1 cellular context compared by ENCODE assay signal in the genomic region with DNA sequence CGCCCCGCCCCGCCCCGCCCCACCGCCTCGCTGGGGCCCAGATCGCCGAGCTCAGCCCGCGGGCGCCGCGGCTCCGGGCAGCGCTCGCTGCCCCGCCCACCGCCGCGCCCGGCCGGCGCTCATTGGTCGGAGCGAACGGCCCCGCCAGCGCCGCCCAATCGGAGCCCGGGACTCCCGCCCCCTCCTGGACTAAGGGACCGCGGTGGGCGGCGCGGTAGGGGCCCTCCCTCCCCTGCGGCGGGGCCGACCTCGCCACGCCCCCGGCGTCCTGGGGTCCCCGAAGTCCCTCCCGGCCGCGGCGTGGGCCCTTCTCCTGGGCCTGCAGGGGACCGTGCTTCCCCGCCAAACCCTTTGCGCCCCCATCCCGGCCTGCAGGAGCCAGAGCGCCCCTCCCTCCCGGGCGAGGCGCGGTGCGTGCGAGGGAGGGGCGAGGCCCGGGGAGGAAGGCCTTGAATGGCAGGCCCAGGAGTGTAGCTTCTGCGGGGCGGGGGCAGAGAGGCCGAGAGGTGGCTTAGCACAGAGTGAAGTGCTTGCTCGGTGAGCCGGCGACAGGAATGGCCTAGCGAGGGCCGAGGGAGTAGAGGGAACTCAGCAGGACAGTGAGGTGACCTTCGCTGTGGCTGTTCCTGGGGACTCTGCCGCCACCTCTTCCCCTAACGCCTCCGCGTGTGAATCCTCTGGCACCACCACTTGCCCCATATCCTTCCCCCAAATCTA.
A peak's percentile ranks its signal among the peaks of the same experiment; 100 is the strongest.
TF ChIP-seq lines count a peak whose summit lies in the region.

A gene (minus strand): TSS at position 51 of the 717 bp plus-strand sequence. CDS start 7,366 bp downstream, outside the sequence.

TF ChIP-seq in HepG2, 621 proteins besides CTCF, POLR2A, EP300 and RAD21 (continued from another document and continues in another):
- TF ChIP-seq TAF1 (CRISPR knock-in tag; IDR thresholded peaks at IDR 0.05) (peak; percentile 38; the same call in 1 of the 2 replicates), CAMTA2 (CRISPR knock-in tag; IDR thresholded peaks at IDR 0.05; ENCODE audit: borderline replicate concordance) (peak; percentile 20; the same call in 1 of the 2 replicates), GABPB1 (CRISPR knock-in tag; IDR thresholded peaks at IDR 0.05) (peak; percentile 70; the same call in 1 of the 2 replicates), HNRNPLL (IDR thresholded peaks at IDR 0.05; ENCODE audit: low read depth, low read length, poor library complexity, severe bottlenecking) (peak; percentile 53), ZNF44 (CRISPR knock-in tag; IDR thresholded peaks at IDR 0.05) (no peak), ZNF775 (CRISPR knock-in tag; IDR thresholded peaks at IDR 0.05; ENCODE audit: borderline replicate concordance) (no peak), RARA (CRISPR knock-in tag; IDR thresholded peaks at IDR 0.05) (peak; percentile 46; the same call in 1 of the 2 replicates), TBL1XR1 (IDR thresholded peaks at IDR 0.05; ENCODE audit: borderline replicate concordance, low read length, partially characterized antibody) (no peak), NR2F2 (IDR thresholded peaks at IDR 0.05; ENCODE audit: borderline replicate concordance, low read depth) (no peak), ATF1 (CRISPR knock-in tag; IDR thresholded peaks at IDR 0.05) (no peak), NFYC (CRISPR knock-in tag; IDR thresholded peaks at IDR 0.05) (peak; percentile 74), TCF12 (IDR thresholded peaks at IDR 0.05) (no peak), TCF12 (CRISPR knock-in tag; IDR thresholded peaks at IDR 0.05) (no peak), ZNF782 (CRISPR knock-in tag; IDR thresholded peaks at IDR 0.05; ENCODE audit: borderline replicate concordance) (0 out of 2 replicates have a peak, but pooled peaks have one; percentile 22), ZNF432 (CRISPR knock-in tag; IDR thresholded peaks at IDR 0.05; ENCODE audit: borderline replicate concordance) (no peak), ZSCAN30 (CRISPR knock-in tag; IDR thresholded peaks at IDR 0.05) (no peak), SAFB2 (CRISPR knock-in tag; IDR thresholded peaks at IDR 0.05; ENCODE audit: borderline replicate concordance, low read depth) (no peak), HOXA3 (CRISPR knock-in tag; IDR thresholded peaks at IDR 0.05) (0 out of 2 replicates have a peak, but pooled peaks have one; percentile 47), SIN3B (IDR thresholded peaks at IDR 0.05; ENCODE audit: low read length) (no peak), MED1 (CRISPR knock-in tag; IDR thresholded peaks at IDR 0.05) (no peak), ZBTB42 (CRISPR knock-in tag; IDR thresholded peaks at IDR 0.05) (no peak), ATF7-NPFF (CRISPR knock-in tag; IDR thresholded peaks at IDR 0.05; ENCODE audit: low read depth) (no peak; the same call in 1 of the 2 replicates)
- TF ChIP-seq, protein P1, sequence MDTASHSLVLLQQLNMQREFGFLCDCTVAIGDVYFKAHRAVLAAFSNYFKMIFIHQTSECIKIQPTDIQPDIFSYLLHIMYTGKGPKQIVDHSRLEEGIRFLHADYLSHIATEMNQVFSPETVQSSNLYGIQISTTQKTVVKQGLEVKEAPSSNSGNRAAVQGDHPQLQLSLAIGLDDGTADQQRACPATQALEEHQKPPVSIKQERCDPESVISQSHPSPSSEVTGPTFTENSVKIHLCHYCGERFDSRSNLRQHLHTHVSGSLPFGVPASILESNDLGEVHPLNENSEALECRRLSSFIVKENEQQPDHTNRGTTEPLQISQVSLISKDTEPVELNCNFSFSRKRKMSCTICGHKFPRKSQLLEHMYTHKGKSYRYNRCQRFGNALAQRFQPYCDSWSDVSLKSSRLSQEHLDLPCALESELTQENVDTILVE (CRISPR knock-in tag; IDR thresholded peaks at IDR 0.05), result no peak
- TF ChIP-seq, protein P2, sequence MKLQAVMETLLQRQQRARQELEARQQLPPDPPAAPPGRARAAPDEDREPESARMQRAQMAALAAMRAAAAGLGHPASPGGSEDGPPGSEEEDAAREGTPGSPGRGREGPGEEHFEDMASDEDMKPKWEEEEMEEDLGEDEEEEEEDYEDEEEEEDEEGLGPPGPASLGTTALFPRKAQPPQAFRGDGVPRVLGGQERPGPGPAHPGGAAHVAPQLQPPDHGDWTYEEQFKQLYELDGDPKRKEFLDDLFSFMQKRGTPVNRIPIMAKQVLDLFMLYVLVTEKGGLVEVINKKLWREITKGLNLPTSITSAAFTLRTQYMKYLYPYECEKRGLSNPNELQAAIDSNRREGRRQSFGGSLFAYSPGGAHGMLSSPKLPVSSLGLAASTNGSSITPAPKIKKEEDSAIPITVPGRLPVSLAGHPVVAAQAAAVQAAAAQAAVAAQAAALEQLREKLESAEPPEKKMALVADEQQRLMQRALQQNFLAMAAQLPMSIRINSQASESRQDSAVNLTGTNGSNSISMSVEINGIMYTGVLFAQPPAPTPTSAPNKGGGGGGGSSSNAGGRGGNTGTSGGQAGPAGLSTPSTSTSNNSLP (IDR thresholded peaks at IDR 0.05; ENCODE audit: low read depth, low read length), result no peak
- TF ChIP-seq, protein P3, sequence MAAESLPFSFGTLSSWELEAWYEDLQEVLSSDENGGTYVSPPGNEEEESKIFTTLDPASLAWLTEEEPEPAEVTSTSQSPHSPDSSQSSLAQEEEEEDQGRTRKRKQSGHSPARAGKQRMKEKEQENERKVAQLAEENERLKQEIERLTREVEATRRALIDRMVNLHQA (CRISPR knock-in tag; IDR thresholded peaks at IDR 0.05), result no peak
- TF ChIP-seq, protein P4, sequence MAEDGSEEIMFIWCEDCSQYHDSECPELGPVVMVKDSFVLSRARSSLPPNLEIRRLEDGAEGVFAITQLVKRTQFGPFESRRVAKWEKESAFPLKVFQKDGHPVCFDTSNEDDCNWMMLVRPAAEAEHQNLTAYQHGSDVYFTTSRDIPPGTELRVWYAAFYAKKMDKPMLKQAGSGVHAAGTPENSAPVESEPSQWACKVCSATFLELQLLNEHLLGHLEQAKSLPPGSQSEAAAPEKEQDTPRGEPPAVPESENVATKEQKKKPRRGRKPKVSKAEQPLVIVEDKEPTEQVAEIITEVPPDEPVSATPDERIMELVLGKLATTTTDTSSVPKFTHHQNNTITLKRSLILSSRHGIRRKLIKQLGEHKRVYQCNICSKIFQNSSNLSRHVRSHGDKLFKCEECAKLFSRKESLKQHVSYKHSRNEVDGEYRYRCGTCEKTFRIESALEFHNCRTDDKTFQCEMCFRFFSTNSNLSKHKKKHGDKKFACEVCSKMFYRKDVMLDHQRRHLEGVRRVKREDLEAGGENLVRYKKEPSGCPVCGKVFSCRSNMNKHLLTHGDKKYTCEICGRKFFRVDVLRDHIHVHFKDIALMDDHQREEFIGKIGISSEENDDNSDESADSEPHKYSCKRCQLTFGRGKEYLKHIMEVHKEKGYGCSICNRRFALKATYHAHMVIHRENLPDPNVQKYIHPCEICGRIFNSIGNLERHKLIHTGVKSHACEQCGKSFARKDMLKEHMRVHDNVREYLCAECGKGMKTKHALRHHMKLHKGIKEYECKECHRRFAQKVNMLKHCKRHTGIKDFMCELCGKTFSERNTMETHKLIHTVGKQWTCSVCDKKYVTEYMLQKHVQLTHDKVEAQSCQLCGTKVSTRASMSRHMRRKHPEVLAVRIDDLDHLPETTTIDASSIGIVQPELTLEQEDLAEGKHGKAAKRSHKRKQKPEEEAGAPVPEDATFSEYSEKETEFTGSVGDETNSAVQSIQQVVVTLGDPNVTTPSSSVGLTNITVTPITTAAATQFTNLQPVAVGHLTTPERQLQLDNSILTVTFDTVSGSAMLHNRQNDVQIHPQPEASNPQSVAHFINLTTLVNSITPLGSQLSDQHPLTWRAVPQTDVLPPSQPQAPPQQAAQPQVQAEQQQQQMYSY (CRISPR knock-in tag; IDR thresholded peaks at IDR 0.05), result no peak
- TF ChIP-seq, protein P5, sequence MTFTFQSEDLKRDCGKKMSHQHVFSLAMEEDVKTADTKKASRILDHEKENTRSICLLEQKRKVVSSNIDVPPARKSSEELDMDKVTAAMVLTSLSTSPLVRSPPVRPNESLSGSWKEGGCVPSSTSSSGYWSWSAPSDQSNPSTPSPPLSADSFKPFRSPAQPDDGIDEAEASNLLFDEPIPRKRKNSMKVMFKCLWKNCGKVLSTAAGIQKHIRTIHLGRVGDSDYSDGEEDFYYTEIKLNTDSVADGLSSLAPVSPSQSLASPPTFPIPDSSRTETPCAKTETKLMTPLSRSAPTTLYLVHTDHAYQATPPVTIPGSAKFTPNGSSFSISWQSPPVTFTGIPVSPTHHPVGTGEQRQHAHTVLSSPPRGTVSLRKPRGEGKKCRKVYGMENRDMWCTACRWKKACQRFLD (CRISPR knock-in tag; IDR thresholded peaks at IDR 0.05; ENCODE audit: borderline replicate concordance), result 0 out of 2 replicates have a peak, but pooled peaks have one; percentile 14
- TF ChIP-seq, protein P6, sequence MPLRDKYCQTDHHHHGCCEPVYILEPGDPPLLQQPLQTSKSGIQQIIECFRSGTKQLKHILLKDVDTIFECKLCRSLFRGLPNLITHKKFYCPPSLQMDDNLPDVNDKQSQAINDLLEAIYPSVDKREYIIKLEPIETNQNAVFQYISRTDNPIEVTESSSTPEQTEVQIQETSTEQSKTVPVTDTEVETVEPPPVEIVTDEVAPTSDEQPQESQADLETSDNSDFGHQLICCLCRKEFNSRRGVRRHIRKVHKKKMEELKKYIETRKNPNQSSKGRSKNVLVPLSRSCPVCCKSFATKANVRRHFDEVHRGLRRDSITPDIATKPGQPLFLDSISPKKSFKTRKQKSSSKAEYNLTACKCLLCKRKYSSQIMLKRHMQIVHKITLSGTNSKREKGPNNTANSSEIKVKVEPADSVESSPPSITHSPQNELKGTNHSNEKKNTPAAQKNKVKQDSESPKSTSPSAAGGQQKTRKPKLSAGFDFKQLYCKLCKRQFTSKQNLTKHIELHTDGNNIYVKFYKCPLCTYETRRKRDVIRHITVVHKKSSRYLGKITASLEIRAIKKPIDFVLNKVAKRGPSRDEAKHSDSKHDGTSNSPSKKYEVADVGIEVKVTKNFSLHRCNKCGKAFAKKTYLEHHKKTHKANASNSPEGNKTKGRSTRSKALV (CRISPR knock-in tag; IDR thresholded peaks at IDR 0.05), result no peak
- TF ChIP-seq, protein P7, sequence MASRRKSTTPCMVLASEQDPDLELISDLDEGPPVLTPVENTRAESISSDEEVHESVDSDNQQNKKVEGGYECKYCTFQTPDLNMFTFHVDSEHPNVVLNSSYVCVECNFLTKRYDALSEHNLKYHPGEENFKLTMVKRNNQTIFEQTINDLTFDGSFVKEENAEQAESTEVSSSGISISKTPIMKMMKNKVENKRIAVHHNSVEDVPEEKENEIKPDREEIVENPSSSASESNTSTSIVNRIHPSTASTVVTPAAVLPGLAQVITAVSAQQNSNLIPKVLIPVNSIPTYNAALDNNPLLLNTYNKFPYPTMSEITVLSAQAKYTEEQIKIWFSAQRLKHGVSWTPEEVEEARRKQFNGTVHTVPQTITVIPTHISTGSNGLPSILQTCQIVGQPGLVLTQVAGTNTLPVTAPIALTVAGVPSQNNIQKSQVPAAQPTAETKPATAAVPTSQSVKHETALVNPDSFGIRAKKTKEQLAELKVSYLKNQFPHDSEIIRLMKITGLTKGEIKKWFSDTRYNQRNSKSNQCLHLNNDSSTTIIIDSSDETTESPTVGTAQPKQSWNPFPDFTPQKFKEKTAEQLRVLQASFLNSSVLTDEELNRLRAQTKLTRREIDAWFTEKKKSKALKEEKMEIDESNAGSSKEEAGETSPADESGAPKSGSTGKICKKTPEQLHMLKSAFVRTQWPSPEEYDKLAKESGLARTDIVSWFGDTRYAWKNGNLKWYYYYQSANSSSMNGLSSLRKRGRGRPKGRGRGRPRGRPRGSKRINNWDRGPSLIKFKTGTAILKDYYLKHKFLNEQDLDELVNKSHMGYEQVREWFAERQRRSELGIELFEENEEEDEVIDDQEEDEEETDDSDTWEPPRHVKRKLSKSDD (CRISPR knock-in tag; IDR thresholded peaks at IDR 0.05; ENCODE audit: low read depth), result no peak
- TF ChIP-seq, protein P8, sequence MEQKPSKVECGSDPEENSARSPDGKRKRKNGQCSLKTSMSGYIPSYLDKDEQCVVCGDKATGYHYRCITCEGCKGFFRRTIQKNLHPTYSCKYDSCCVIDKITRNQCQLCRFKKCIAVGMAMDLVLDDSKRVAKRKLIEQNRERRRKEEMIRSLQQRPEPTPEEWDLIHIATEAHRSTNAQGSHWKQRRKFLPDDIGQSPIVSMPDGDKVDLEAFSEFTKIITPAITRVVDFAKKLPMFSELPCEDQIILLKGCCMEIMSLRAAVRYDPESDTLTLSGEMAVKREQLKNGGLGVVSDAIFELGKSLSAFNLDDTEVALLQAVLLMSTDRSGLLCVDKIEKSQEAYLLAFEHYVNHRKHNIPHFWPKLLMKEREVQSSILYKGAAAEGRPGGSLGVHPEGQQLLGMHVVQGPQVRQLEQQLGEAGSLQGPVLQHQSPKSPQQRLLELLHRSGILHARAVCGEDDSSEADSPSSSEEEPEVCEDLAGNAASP (CRISPR knock-in tag; IDR thresholded peaks at IDR 0.05; ENCODE audit: borderline replicate concordance), result no peak; the same call in 1 of the 2 replicates
- TF ChIP-seq, protein P9, sequence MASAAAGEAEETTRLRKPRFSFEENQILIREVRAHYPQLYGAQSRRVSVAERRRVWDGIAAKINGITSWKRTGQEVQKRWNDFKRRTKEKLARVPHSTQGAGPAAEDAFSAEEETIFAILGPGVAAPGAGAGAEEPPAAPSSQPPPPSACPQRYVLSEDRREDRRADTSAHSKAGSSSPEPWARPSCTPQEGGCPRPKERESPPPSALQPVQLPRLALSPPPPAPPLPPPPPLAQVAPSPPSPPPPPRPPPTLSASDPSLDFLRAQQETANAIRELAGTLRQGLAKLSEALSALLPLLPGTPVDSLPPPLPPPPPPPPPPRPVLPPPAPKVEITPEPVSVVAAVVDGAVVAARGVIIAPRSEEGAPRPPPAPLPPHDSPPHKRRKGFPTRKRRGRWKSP (CRISPR knock-in tag; IDR thresholded peaks at IDR 0.05), result no peak
- TF ChIP-seq, protein P10, sequence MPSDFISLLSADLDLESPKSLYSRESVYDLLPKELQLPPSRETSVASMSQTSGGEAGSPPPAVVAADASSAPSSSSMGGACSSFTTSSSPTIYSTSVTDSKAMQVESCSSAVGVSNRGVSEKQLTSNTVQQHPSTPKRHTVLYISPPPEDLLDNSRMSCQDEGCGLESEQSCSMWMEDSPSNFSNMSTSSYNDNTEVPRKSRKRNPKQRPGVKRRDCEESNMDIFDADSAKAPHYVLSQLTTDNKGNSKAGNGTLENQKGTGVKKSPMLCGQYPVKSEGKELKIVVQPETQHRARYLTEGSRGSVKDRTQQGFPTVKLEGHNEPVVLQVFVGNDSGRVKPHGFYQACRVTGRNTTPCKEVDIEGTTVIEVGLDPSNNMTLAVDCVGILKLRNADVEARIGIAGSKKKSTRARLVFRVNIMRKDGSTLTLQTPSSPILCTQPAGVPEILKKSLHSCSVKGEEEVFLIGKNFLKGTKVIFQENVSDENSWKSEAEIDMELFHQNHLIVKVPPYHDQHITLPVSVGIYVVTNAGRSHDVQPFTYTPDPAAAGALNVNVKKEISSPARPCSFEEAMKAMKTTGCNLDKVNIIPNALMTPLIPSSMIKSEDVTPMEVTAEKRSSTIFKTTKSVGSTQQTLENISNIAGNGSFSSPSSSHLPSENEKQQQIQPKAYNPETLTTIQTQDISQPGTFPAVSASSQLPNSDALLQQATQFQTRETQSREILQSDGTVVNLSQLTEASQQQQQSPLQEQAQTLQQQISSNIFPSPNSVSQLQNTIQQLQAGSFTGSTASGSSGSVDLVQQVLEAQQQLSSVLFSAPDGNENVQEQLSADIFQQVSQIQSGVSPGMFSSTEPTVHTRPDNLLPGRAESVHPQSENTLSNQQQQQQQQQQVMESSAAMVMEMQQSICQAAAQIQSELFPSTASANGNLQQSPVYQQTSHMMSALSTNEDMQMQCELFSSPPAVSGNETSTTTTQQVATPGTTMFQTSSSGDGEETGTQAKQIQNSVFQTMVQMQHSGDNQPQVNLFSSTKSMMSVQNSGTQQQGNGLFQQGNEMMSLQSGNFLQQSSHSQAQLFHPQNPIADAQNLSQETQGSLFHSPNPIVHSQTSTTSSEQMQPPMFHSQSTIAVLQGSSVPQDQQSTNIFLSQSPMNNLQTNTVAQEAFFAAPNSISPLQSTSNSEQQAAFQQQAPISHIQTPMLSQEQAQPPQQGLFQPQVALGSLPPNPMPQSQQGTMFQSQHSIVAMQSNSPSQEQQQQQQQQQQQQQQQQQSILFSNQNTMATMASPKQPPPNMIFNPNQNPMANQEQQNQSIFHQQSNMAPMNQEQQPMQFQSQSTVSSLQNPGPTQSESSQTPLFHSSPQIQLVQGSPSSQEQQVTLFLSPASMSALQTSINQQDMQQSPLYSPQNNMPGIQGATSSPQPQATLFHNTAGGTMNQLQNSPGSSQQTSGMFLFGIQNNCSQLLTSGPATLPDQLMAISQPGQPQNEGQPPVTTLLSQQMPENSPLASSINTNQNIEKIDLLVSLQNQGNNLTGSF (CRISPR knock-in tag; IDR thresholded peaks at IDR 0.05), result no peak
